In genomic region chr22:49021926-49022815, GRCh38 we compare ENCODE assay signal across 22 cellular contexts.
DNase-seq lines count a peak whose midpoint lies in the region; ATAC-seq and TF ChIP-seq lines count a peak whose summit lies in the region.
"Had no signal": no experiment of that assay in that cellular context is flagged by ENCODE, and none has a peak within 500 bp of the region (broad histone marks: within the 10 kb centered on the region; RNA-seq: fewer than 3 reads in every experiment).

No MANE protein-coding gene starts in this region.

- no peak overlapping the region for H3K27ac ChIP-seq in spleen
- H3K27ac ChIP-seq: esophagus squamous epithelium had no signal

- no peak for TF ChIP-seq POLR2A in spleen (IDR thresholded peaks at IDR 0.05)

- 63 to 82% (median 80%) methylated on average over 13 to 23 of the region's 23 CpGs for WGBS in spleen, 5 donors

- H3K9me3 ChIP-seq in spleen, result no peaks in the 10 kb centered on the region
- H3K9me3 ChIP-seq: esophagus squamous epithelium had no signal

- DNase-seq in activated T-cell treated with anti-CD3 and anti-CD28 coated beads, Interleukin-2, amount 50 U/mL, for 1 hour, result peak; percentile 9
- DNase-seq in activated T-cell treated with anti-CD3 and anti-CD28 coated beads for 4 hours, result no peak
- peak; percentile 48 for DNase-seq in NCI-H1694 treated with DMSO at 0.1 percent for 48 hours (lab: John Stamatoyannopoulos, UW)
- DNase-seq in islet precursor cell, result peak; percentile 48
- DNase-seq in spleen, result peak; percentile 43
- DNase-seq in NK-92 treated with Interleukin-12 subunit alpha and Interleukin-12 subunit beta, amount 100 ng/mL, for 24 hours (lab: John Stamatoyannopoulos, UW), result no peak
- no peak for DNase-seq in NCI-H1436 (lab: John Stamatoyannopoulos, UW)
- DNase-seq: 8988T; activated CD4-positive, alpha-beta T cell treated with anti-CD3 and anti-CD28 coated beads for 48 hours; activated CD8-positive, alpha-beta memory T cell treated with anti-CD3 and anti-CD28 coated beads for 24 hours; activated T-cell treated with anti-CD3 and anti-CD28 coated beads, Interleukin-2, amount 50 U/mL, for 24 hours; CD4-positive, CD25-positive, alpha-beta regulatory T cell; esophagus squamous epithelium; foreskin melanocyte; naive B cell; NCI-H510A; occipital lobe; OCI-M1; stimulated activated CD4-positive, alpha-beta T cell treated with anti-CD3 and anti-CD28 coated beads, Interleukin-2, amount 100 ng/mL, for 48 hours had no signal

- no peak for ATAC-seq in GM18520 (IDR thresholded peaks at IDR 0.05; ENCODE audit: unreplicated experiment)
- ATAC-seq: GM23338, left colon had no signal

- no peaks in the 10 kb centered on the region for H3K36me3 ChIP-seq in spleen
- H3K36me3 ChIP-seq: esophagus squamous epithelium had no signal

- intact Hi-C loops in spleen (cut with DNase I; ENCODE audit: low total_unique reads), result no loop called here

- H3K4me1 ChIP-seq in spleen, result peaks cover 0 to 5% (median 0%) of the 10 kb centered on the region in 6 donors
- H3K4me1 ChIP-seq: esophagus squamous epithelium had no signal

- TF ChIP-seq CTCF in spleen (IDR thresholded peaks at IDR 0.05 in 8 of 11, conservative IDR thresholded peaks at IDR 0.05 in 3 of 11), result no peak

- peaks cover 0 to 43% (median 0%) of the 10 kb centered on the region in 7 donors for H3K27me3 ChIP-seq in spleen (replicated peaks in 1 of 7)

- H3K4me3 ChIP-seq in spleen, result no peak overlapping the region
- H3K4me3 ChIP-seq: esophagus squamous epithelium, GM23338 had no signal

Comparison
In these comparisons a context has a peak if more than half of its experiments do, and no peak if none do; other contexts are left out.
1. DNase-seq: peak in activated T-cell treated with anti-CD3 and anti-CD28 coated beads, Interleukin-2, amount 50 U/mL, for 1 hour (single experiment), NCI-H1694 treated with DMSO at 0.1 percent for 48 hours (single experiment), islet precursor cell (single experiment) and spleen (single experiment); none in activated T-cell treated with anti-CD3 and anti-CD28 coated beads for 4 hours (single experiment), NK-92 treated with Interleukin-12 subunit alpha and Interleukin-12 subunit beta, amount 100 ng/mL, for 24 hours (single experiment) and NCI-H1436 (single experiment).